8 cellular contexts compared by ENCODE assay signal in the genomic region with DNA sequence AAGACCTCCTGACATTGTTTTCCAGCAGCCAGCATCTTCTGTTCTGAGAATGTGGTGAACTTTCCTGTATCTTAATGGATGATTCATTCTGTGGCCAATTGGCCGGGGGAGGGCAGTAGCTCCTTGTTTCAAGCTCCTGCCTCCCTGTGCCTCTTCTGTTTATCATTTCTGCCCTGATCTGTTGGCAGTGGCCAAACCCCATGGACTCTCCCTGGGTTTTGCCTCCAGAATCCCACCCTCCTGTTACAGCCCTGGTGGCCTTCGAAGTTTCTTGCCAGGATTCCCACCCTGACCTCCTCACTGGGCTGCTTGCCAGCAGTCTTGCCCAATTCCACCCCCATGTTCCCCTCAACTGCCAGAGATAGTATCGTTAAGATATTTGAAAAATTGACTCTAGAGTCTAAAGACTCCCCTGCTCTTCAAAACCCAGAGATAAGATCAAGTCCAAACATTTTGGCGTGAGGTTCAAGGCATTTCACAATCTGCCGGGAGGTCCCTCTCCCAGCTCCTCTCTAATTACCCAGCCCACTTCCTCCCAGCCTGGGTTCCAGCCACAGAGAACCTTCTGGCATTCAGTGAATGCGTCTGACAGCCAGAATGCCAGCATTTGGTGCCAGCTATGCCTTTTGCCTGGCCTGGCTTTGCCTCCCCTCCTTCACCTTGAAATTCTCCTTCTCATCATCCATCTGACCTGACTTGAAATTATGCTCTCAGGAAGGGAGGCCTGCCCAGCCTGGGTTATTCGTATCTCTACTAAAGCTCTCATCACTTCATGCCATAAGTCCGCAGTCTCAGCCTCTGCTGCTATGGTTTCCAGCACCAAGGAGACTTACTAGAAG. TPM values are rescaled to one million over a fixed set of nuclear protein-coding genes. Genes with fewer than 3 reads are reported as not detected.
DNase-seq lines count a peak whose midpoint lies in the region; ATAC-seq and TF ChIP-seq lines count a peak whose summit lies in the region.

No MANE protein-coding gene starts in this region.

- no peak overlapping the region for H3K4me3 ChIP-seq in cardiac fibroblast (replicated peaks in 1 of 2; ENCODE audit: low read depth in 2 of 2, low read length in 2 of 2)
- no peak overlapping the region for H3K4me3 ChIP-seq in dorsolateral prefrontal cortex

- H3K27ac ChIP-seq in dorsolateral prefrontal cortex = no peak overlapping the region

- TF ChIP-seq CTCF in cardiac fibroblast (IDR thresholded peaks at IDR 0.05; ENCODE audit: low read depth, low read length) = peak; percentile 28
- TF ChIP-seq CTCF in dorsolateral prefrontal cortex (IDR thresholded peaks at IDR 0.05 in 54 of 56, conservative IDR thresholded peaks at IDR 0.05 in 2 of 56; ENCODE audit: low read depth in 1 of 56, partially characterized antibody in 56 of 56) = no peak

- DNase-seq in EL (peak; percentile 97), NOMO-1 treated with DMSO at 0.1 percent for 48 hours (lab: John Stamatoyannopoulos, UW; ENCODE audit: unreplicated experiment) (peak; percentile 89), cardiac fibroblast (ENCODE audit: low read depth in 2 of 2) (peak; percentile 98 to 100), mesenteric fat pad (ENCODE audit: low spot score) (peak; percentile 90), dorsolateral prefrontal cortex (no peak)

- intact Hi-C loops in dorsolateral prefrontal cortex (cut with DNase I) = no loop called here

- no peak for ATAC-seq in HG02981 (IDR thresholded peaks at IDR 0.05; ENCODE audit: unreplicated experiment)
- ATAC-seq in GM19351 (IDR thresholded peaks at IDR 0.05; ENCODE audit: unreplicated experiment) = no peak
- ATAC-seq in GM19023 (IDR thresholded peaks at IDR 0.05; ENCODE audit: unreplicated experiment) = no peak

- H3K27me3 ChIP-seq in dorsolateral prefrontal cortex = no peaks in the 10 kb centered on the region

RNA-seq across cellular contexts. Expression of a gene that starts 37.7 kb away (rescaled TPM):
- total RNA-seq in mesenteric fat pad (166 TPM), dorsolateral prefrontal cortex (10 to 100 TPM; 36.0 to 75.9 (median 53.3) TPM)

RNA-seq across cellular contexts. Expression of a gene that starts 39.9 kb away (rescaled TPM):
- total RNA-seq in mesenteric fat pad = 30.3 TPM
- total RNA-seq in dorsolateral prefrontal cortex = 10 to 100 TPM; 23.1 to 43.8 (median 30.8) TPM

Comparison
In these comparisons a context has a peak if more than half of its experiments do, and no peak if none do; other contexts are left out.
1. DNase-seq: peak in EL (single experiment), NOMO-1 treated with DMSO at 0.1 percent for 48 hours (single experiment), cardiac fibroblast (2 of 2) and mesenteric fat pad (single experiment); none in dorsolateral prefrontal cortex (0 of 10).